In genomic region chr1:147609358-147609757, GRCh38 we compare ENCODE assay signal across 31 cellular contexts.
"Had no signal": no experiment of that assay in that cellular context is flagged by ENCODE, and none has a peak within 500 bp of the region (broad histone marks: within the 10 kb centered on the region; RNA-seq: fewer than 3 reads in every experiment).

No MANE protein-coding gene starts in this region.

- H3K9me3 Mint-ChIP-seq: activated CD4-positive, alpha-beta memory T cell treated with anti-CD3 and anti-CD28 coated beads, Interleukin-2, amount 10 ng/mL, durations not matched to agents 7 days and 5 days; activated naive CD8-positive, alpha-beta T cell treated with anti-CD3 and anti-CD28 coated beads for 36 hours; activated naive CD8-positive, alpha-beta T cell treated with anti-CD3 and anti-CD28 coated beads, Interleukin-2, amount 50 U/mL, for 24 hours; activated T-cell treated with anti-CD3 and anti-CD28 coated beads, Interleukin-2, amount 50 U/mL, for 24 hours; activated T-cell treated with anti-CD3 and anti-CD28 coated beads, Interleukin-2, amount 50 U/mL, for 72 hours; effector memory CD8-positive, alpha-beta T cell; T-cell; T-helper 1 cell treated with Interleukin-12 subunit alpha and Interleukin-12 subunit beta and Interleukin-4 antibody, amounts not matched to agents 30 μg/mL and 1 μg/mL, for 36 hours had no signal

- H3K9me3 ChIP-seq: adrenal gland, body of pancreas, esophagus squamous epithelium had no signal

- H3K4me1 ChIP-seq: adrenal gland, body of pancreas, esophagus squamous epithelium had no signal

- FAIRE-seq: colon had no signal

- H3K27me3 ChIP-seq: adrenal gland, body of pancreas, esophagus squamous epithelium had no signal

- H3K4me1 Mint-ChIP-seq: T-cell had no signal

- H3K4me3 ChIP-seq: adrenal gland, body of pancreas, esophagus squamous epithelium had no signal

- ATAC-seq: activated CD4-positive, alpha-beta T cell treated with anti-CD3 and anti-CD28 coated beads for 36 hours; activated naive CD8-positive, alpha-beta T cell treated with anti-CD3 and anti-CD28 coated beads, Interleukin-2, amount 50 U/mL, for 24 hours; activated T-cell treated with anti-CD3 and anti-CD28 coated beads, Interleukin-2, amount 50 U/mL, for 72 hours; body of pancreas; effector memory CD8-positive, alpha-beta T cell; T-cell had no signal

- H3K4me3 Mint-ChIP-seq: activated CD4-positive, alpha-beta memory T cell treated with anti-CD3 and anti-CD28 coated beads, Interleukin-2, amount 10 ng/mL, durations not matched to agents 7 days and 5 days; activated CD4-positive, alpha-beta T cell treated with anti-CD3 and anti-CD28 coated beads for 36 hours; activated CD4-positive, alpha-beta T cell treated with anti-CD3 and anti-CD28 coated beads, Interleukin-2, amount 10 ng/mL, durations not matched to agents 24 days and 14 days; activated naive CD8-positive, alpha-beta T cell treated with anti-CD3 and anti-CD28 coated beads for 36 hours; activated naive CD8-positive, alpha-beta T cell treated with anti-CD3 and anti-CD28 coated beads, Interleukin-2, amount 50 U/mL, for 24 hours; activated T-cell treated with anti-CD3 and anti-CD28 coated beads, Interleukin-2, amount 50 U/mL, for 24 hours; activated T-cell treated with anti-CD3 and anti-CD28 coated beads, Interleukin-2, amount 50 U/mL, for 72 hours; effector memory CD8-positive, alpha-beta T cell; T-cell; T-helper 1 cell treated with Interleukin-12 subunit alpha and Interleukin-12 subunit beta and Interleukin-4 antibody, amounts not matched to agents 30 μg/mL and 1 μg/mL, for 36 hours had no signal

- H3K27ac Mint-ChIP-seq: activated CD4-positive, alpha-beta memory T cell treated with anti-CD3 and anti-CD28 coated beads, Interleukin-2, amount 10 ng/mL, durations not matched to agents 7 days and 5 days; activated CD4-positive, alpha-beta T cell treated with anti-CD3 and anti-CD28 coated beads for 36 hours; activated CD4-positive, alpha-beta T cell treated with anti-CD3 and anti-CD28 coated beads, Interleukin-2, amount 10 ng/mL, durations not matched to agents 24 days and 14 days; activated naive CD8-positive, alpha-beta T cell treated with anti-CD3 and anti-CD28 coated beads for 36 hours; activated naive CD8-positive, alpha-beta T cell treated with anti-CD3 and anti-CD28 coated beads, Interleukin-2, amount 50 U/mL, for 24 hours; activated T-cell treated with anti-CD3 and anti-CD28 coated beads, Interleukin-2, amount 50 U/mL, for 24 hours; activated T-cell treated with anti-CD3 and anti-CD28 coated beads, Interleukin-2, amount 50 U/mL, for 72 hours; effector memory CD8-positive, alpha-beta T cell; T-cell; T-helper 1 cell treated with Interleukin-12 subunit alpha and Interleukin-12 subunit beta and Interleukin-4 antibody, amounts not matched to agents 30 μg/mL and 1 μg/mL, for 36 hours had no signal

- DNase-seq: activated CD4-positive, alpha-beta memory T cell treated with anti-CD3 and anti-CD28 coated beads, Interleukin-2, amount 10 ng/mL, durations not matched to agents 7 days and 5 days; activated CD4-positive, alpha-beta T cell treated with anti-CD3 and anti-CD28 coated beads for 36 hours; activated CD4-positive, alpha-beta T cell treated with anti-CD3 and anti-CD28 coated beads, Interleukin-2, amount 10 ng/mL, durations not matched to agents 24 days and 14 days; activated CD4-positive, CD25-positive, alpha-beta regulatory T cell; activated CD4-positive, CD25-positive, alpha-beta regulatory T cell treated with anti-CD3 and anti-CD28 coated beads, Interleukin-2, amount 50 U/mL, for 72 hours; activated CD8-positive, alpha-beta memory T cell treated with anti-CD3 and anti-CD28 coated beads, Interleukin-2, amount 50 U/mL, for 48 hours; activated gamma-delta T cell; activated naive CD4-positive, alpha-beta T cell; activated naive CD4-positive, alpha-beta T cell treated with anti-CD3 and anti-CD28 coated beads, Interleukin-2, amount 50 U/mL, for 16 hours; activated naive CD8-positive, alpha-beta T cell treated with anti-CD3 and anti-CD28 coated beads for 36 hours; activated naive CD8-positive, alpha-beta T cell treated with anti-CD3 and anti-CD28 coated beads, Interleukin-2, amount 50 U/mL, for 24 hours; activated T-cell treated with anti-CD3 and anti-CD28 coated beads for 4 hours; activated T-cell treated with anti-CD3 and anti-CD28 coated beads, Interleukin-2, amount 50 U/mL, for 24 hours; activated T-cell treated with anti-CD3 and anti-CD28 coated beads, Interleukin-2, amount 50 U/mL, for 72 hours; adrenal gland; amygdala; aorta; body of pancreas; caudate nucleus; cortex of kidney; dermis blood vessel endothelial cell; effector CD4-positive, alpha-beta T cell; effector memory CD8-positive, alpha-beta T cell; esophagus squamous epithelium; foreskin melanocyte; head of caudate nucleus; T-cell; T1000 had no signal

- H3K27me3 Mint-ChIP-seq: activated CD4-positive, alpha-beta memory T cell treated with anti-CD3 and anti-CD28 coated beads, Interleukin-2, amount 10 ng/mL, durations not matched to agents 7 days and 5 days; activated CD4-positive, alpha-beta T cell treated with anti-CD3 and anti-CD28 coated beads for 36 hours; activated CD4-positive, alpha-beta T cell treated with anti-CD3 and anti-CD28 coated beads, Interleukin-2, amount 10 ng/mL, durations not matched to agents 24 days and 14 days; activated naive CD8-positive, alpha-beta T cell treated with anti-CD3 and anti-CD28 coated beads for 36 hours; activated naive CD8-positive, alpha-beta T cell treated with anti-CD3 and anti-CD28 coated beads, Interleukin-2, amount 50 U/mL, for 24 hours; activated T-cell treated with anti-CD3 and anti-CD28 coated beads, Interleukin-2, amount 50 U/mL, for 24 hours; effector memory CD8-positive, alpha-beta T cell; T-cell had no signal

- H3K27ac ChIP-seq: adrenal gland, body of pancreas, epithelial cell of prostate, esophagus squamous epithelium had no signal
